Comparison of ENCODE assay signal across 8 cellular contexts in the genomic region with DNA sequence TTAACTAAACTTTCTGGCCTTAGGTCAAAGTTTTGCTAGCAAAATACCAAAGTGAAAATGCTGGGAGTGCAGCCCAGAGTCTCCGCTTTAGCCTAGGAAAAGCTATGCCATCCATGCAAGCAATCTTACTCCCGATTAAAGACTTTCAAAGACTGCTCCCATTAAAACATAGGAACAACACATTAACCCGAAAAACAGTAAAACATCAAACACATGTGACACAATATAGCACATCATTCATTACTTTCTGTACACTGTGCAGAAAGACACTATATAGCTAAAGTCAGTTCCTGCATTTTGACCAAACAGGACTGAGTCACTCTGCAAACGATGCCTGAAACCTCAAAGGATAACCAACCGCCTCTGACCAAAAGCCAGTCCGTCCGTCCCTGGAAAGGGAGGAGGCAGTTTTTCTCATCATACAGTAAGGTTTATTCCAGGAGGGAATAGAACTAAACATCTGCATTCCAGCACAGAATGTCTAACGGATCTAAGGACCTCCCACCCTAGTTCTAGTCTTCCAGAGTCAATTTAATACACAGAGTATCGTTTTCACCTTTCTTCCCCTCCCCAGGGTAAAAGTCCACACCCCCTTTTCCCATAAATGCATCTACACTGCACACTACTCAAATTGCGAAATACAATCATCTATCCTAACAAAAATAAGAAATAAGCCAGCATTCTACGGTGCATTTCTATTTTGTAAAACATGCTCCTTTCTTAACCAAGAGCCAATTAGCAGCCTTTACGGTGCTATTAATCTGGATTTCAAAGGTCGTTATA. TPM values are rescaled to one million over a fixed set of nuclear protein-coding genes. Genes with fewer than 3 reads are reported as not detected.
DNase-seq lines count a peak whose midpoint lies in the region; ATAC-seq, FAIRE-seq and TF ChIP-seq lines count a peak whose summit lies in the region.

No MANE protein-coding gene starts in this region.

- 1 to 2% (median 1%) methylated on average over 13 of the region's 13 CpGs for WGBS in heart left ventricle, 4 donors

- H3K4me3 ChIP-seq in heart left ventricle (peak overlapping the region; percentile 69 to 100 (median 94)), OCI-LY1 (ENCODE audit: low read depth, low read length, poor library complexity, severe bottlenecking) (peak overlapping the region; percentile 82), choroid plexus epithelial cell (ENCODE audit: low read depth, low read length) (peak overlapping the region; percentile 84)

- no peak overlapping the region for H2AFZ ChIP-seq in OCI-LY1 (ENCODE audit: low read length)

- peaks cover 0 to 1% (median 0%) of the 10 kb centered on the region in 12 donors for H3K9me3 ChIP-seq in heart left ventricle
- H3K9me3 ChIP-seq in OCI-LY1 (ENCODE audit: low read length), result no peaks in the 10 kb centered on the region

- H3K27ac ChIP-seq in heart left ventricle, result peak overlapping the region in 11 of 12 donors; percentile 94 to 100 (median 99)
- no peak overlapping the region for H3K27ac ChIP-seq in OCI-LY1 (ENCODE audit: low read depth, low read length, poor library complexity, severe bottlenecking)

- intact Hi-C loops in heart left ventricle (cut with DNase I) (loop anchor here (2.0 to 10.0 kb wide), 14 partner anchors 50 to 188 kb away; a partner anchor contains a TSS), Right ventricle myocardium inferior (cut with DNase I) (loop anchor here (5.0 kb wide), 2 partner anchors 50 to 110 kb away; no protein-coding TSS in a partner anchor)

- H3K9me2 ChIP-seq in OCI-LY1 (ENCODE audit: low read depth, low read length), result no peaks in the 10 kb centered on the region

- DNase-seq in heart left ventricle (no peak), Right ventricle myocardium inferior (ENCODE audit: missing footprints) (no peak), choroid plexus epithelial cell (ENCODE audit: low read depth) (peak; percentile 70), memory B cell (ENCODE audit: low spot score in 2 of 2) (no peak), urothelium cell line (ENCODE audit: low spot score) (peak; percentile 54), NCI-H128 (lab: John Stamatoyannopoulos, UW; ENCODE audit: unreplicated experiment) (no peak)

- peak overlapping the region; percentile 96 for H3K4me3 Mint-ChIP-seq in memory B cell

- H3K4me1 Mint-ChIP-seq in memory B cell, result peaks cover 13% of the 10 kb centered on the region

- peak overlapping the region; percentile 70 for H3K27ac Mint-ChIP-seq in memory B cell

- TF ChIP-seq CTCF in heart left ventricle (IDR thresholded peaks at IDR 0.05), result no peak
- no peak for TF ChIP-seq CTCF in OCI-LY1 (IDR thresholded peaks at IDR 0.05; ENCODE audit: low read length)
- no peak for TF ChIP-seq CTCF in choroid plexus epithelial cell (conservative IDR thresholded peaks at IDR 0.05; ENCODE audit: low read depth, low read length)

- H3K79me2 ChIP-seq in OCI-LY1 (ENCODE audit: insufficient read depth, low read length), result peaks cover 11% of the 10 kb centered on the region; the same call in 1 of the 2 replicates

- peaks cover 7 to 51% (median 38%) of the 10 kb centered on the region in 12 donors for H3K4me1 ChIP-seq in heart left ventricle
- H3K4me1 ChIP-seq in OCI-LY1 (ENCODE audit: insufficient read depth, low read length, severe bottlenecking), result peaks cover 34% of the 10 kb centered on the region

- peak overlapping the region; percentile 77; the same call in 1 of the 2 replicates for H3K9ac ChIP-seq in OCI-LY1 (ENCODE audit: low read length)

- H3K9me3 Mint-ChIP-seq in memory B cell, result no peaks in the 10 kb centered on the region

- ATAC-seq in heart left ventricle (no peak), Right ventricle myocardium inferior (no peak), memory B cell (ENCODE audit: low read depth) (no peak), GM18858 (IDR thresholded peaks at IDR 0.05; ENCODE audit: unreplicated experiment) (no peak)

- TF ChIP-seq POLR2A in heart left ventricle (IDR thresholded peaks at IDR 0.05), result no peak

- peak; percentile 20 for FAIRE-seq in urothelium cell line (lab: Jason Lieb, UNC)

- no peaks in the 10 kb centered on the region for H3K27me3 Mint-ChIP-seq in memory B cell

- no peaks in the 10 kb centered on the region for H3K36me3 Mint-ChIP-seq in memory B cell

- H3K27me3 ChIP-seq in heart left ventricle (no peaks in the 10 kb centered on the region), OCI-LY1 (ENCODE audit: insufficient read depth, low read length) (no peaks in the 10 kb centered on the region)

- H3F3A ChIP-seq in OCI-LY1 (ENCODE audit: insufficient read depth, low read length), result 0 out of 2 replicates have a peak, but pooled peaks cover 4% of the 10 kb centered on the region

- H3K4me2 ChIP-seq in OCI-LY1 (ENCODE audit: low read length), result peak overlapping the region; percentile 93

- H4K20me1 ChIP-seq in OCI-LY1 (ENCODE audit: insufficient read depth, low read length), result no peaks in the 10 kb centered on the region

- H3K36me3 ChIP-seq in heart left ventricle, result no peaks in the 10 kb centered on the region
- no peaks in the 10 kb centered on the region; the same call in 1 of the 2 replicates for H3K36me3 ChIP-seq in OCI-LY1 (ENCODE audit: insufficient read depth, low read length)

RNA-seq across cellular contexts. Expression of a gene that starts 1.7 kb away (rescaled TPM):
- total RNA-seq in heart left ventricle (10 to 100 TPM; 25.3 to 44.3 (median 39.0) TPM), Right ventricle myocardium inferior (34.4 TPM)
- 10 to 100 TPM in 1 of 2 donors, 1 to 10 TPM in 1; 6.1 to 14.3 TPM for polyA plus RNA-seq in heart left ventricle

Comparison
In these comparisons a context has a peak if more than half of its experiments do, and no peak if none do; other contexts are left out.
1. DNase-seq: peak in choroid plexus epithelial cell (single experiment) and urothelium cell line (single experiment); none in heart left ventricle (0 of 5), Right ventricle myocardium inferior (single experiment), memory B cell (0 of 2) and NCI-H128 (single experiment).
2. Peak in every context shown above with its lines, with median percentiles within 50 percentile points of each other: H3K4me3 ChIP-seq.